ENCODE assay signal across 19 cellular contexts in the genomic region with DNA sequence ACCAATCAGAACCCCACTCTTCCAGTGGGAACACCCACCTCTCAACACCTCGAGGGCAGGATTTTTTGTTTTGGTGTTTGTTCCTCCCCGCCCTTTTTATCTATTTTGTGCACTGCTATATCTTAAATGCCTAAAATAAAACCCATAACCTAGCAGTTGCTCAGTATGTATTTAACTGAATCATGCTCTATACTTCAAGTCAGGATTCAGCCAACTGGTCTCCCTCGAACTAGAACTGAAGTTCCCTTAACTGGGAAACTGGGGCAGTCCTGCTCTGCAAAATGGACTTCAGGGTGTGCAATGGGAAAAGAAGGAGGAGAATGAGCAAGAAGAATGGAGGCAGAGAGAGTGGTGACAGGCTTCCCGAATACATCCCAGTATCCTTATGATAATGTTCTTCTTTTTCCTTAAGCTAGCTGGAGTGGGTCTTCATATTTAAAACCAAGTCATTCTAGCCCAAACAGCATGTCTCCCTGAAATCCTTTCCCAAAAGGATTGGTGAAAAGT. TPM values are rescaled to one million over a fixed set of nuclear protein-coding genes. Genes with fewer than 3 reads are reported as not detected.
DNase-seq lines count a peak whose midpoint lies in the region; ATAC-seq, FAIRE-seq and TF ChIP-seq lines count a peak whose summit lies in the region.
"Had no signal": no experiment of that assay in that cellular context is flagged by ENCODE, and none has a peak within 500 bp of the region (broad histone marks: within the 10 kb centered on the region; RNA-seq: fewer than 3 reads in every experiment).

No MANE protein-coding gene starts in this region.

- ATAC-seq in K562 = no peak
- no peak for ATAC-seq in lower lobe of right lung
- no peak for ATAC-seq in T-cell (replicated peaks in 1 of 4)

- no peaks in the 10 kb centered on the region for H3K36me3 Mint-ChIP-seq in T-cell

- no peaks in the 10 kb centered on the region for H3K4me1 Mint-ChIP-seq in T-cell

- no peak for TF ChIP-seq EP300 in K562 (IDR thresholded peaks at IDR 0.05; ENCODE audit: low read length)

- in situ Hi-C loops in K562 (cut with MboI) = no loop called here

- no TSS peak for BruUV-seq in K562 (replicated peaks; lab: Mats Ljungman, UMichigan)

- no peaks in the 10 kb centered on the region for H3K9me1 ChIP-seq in K562 (ENCODE audit: control insufficient read depth, insufficient read depth, low read length)

- H3K4me3 Mint-ChIP-seq in T-cell = no peak overlapping the region

- peaks cover 1 to 6% of the 10 kb centered on the region in 2 donors for H3K27me3 Mint-ChIP-seq in T-cell

- WGBS in K562 (ENCODE audit: insufficient coverage, low coverage, missing lambda C conversion rate) = 35% methylated on average over 4 of the region's 4 CpGs
- 66 to 78% methylated on average over 4 of the region's 4 CpGs for WGBS in testis, 2 donors

- H4K20me1 ChIP-seq in K562 (replicated peaks; ENCODE audit: control insufficient read depth, insufficient read depth, low read length) = no peaks in the 10 kb centered on the region

- H3K36me3 ChIP-seq in K562 (ENCODE audit: control insufficient read depth, insufficient read depth, low read length) (no peaks in the 10 kb centered on the region), lower lobe of right lung (no peaks in the 10 kb centered on the region), testis (ENCODE audit: low read depth, missing control alignments) (no peaks in the 10 kb centered on the region)
- H3K36me3 ChIP-seq: MG63 had no signal

- H2AFZ ChIP-seq in K562 (ENCODE audit: low read depth, low read length) = peak overlapping the region; percentile 80

- H3K4me1 ChIP-seq in K562 (replicated peaks in 1 of 2; ENCODE audit: control insufficient read depth in 2 of 2, insufficient read depth in 2 of 2, low read length in 2 of 2) (peaks cover 26 to 59% of the 10 kb centered on the region in 2 experiments), lower lobe of right lung (peaks cover 26% of the 10 kb centered on the region), testis (peaks cover 3% of the 10 kb centered on the region)

- peak; percentile 93 for FAIRE-seq in K562 (lab: Jason Lieb, UNC)
- FAIRE-seq: GM12892, RCC 7860 had no signal

- H3K79me2 ChIP-seq in K562 (ENCODE audit: control insufficient read depth, insufficient read depth, low read length) = no peaks in the 10 kb centered on the region

- TF ChIP-seq CTCF in HL-60 (IDR thresholded peaks at IDR 0.05; ENCODE audit: insufficient read depth, low read length) = no peak
- no peak for TF ChIP-seq CTCF in K562 (IDR thresholded peaks at IDR 0.05 in 2 of 3, conservative IDR thresholded peaks at IDR 0.05 in 1 of 3; ENCODE audit: insufficient read depth in 2 of 3, low read depth in 1 of 3, low read length in 3 of 3)
- no peak for TF ChIP-seq CTCF in lower lobe of right lung (IDR thresholded peaks at IDR 0.05)
- no peak for TF ChIP-seq CTCF in testis (IDR thresholded peaks at IDR 0.05)

- CTCF ChIA-PET in K562 (lab: Yijun Ruan, JAX; ENCODE audit: low intra/inter-chr PET ratio) (no interaction called here), T-cell (lab: Charles Lee) (no interaction called here)

- H3K4me2 ChIP-seq in K562 (ENCODE audit: insufficient read depth, low read length) = peak overlapping the region; percentile 83; the same call in 1 of the 2 replicates

- TF ChIP-seq RAD21 in K562 (CRISPR knock-in tag; conservative IDR thresholded peaks at IDR 0.05 in 1 of 2, IDR thresholded peaks at IDR 0.05 in 1 of 2) = no peak

- peak overlapping the region in 1 of 2 experiments; percentile 75; a peak in 1 of 4 replicates for H3K9ac ChIP-seq in K562 (ENCODE audit: insufficient read depth in 1 of 2, low read depth in 2 of 2, low read length in 2 of 2)

- POLR2A ChIA-PET in K562 (lab: Yijun Ruan, JAX) = interaction anchor here (0.6 to 2.3 kb wide), 12 partner anchors 9 to 233 kb away, joined by 3 to 11 read pairs (median 4); partner anchors contain the start of gene CPEB4
- POLR2A ChIA-PET in T-cell (lab: Charles Lee) = no interaction called here

- no peak overlapping the region for H3K27ac Mint-ChIP-seq in T-cell

- H3K27me3 ChIP-seq in HL-60 (ENCODE audit: insufficient read depth, poor library complexity, severe bottlenecking) = no peaks in the 10 kb centered on the region
- H3K27me3 ChIP-seq in K562 (ENCODE audit: control insufficient read depth in 2 of 2, insufficient read depth in 2 of 2, low read length in 2 of 2) = no peaks in the 10 kb centered on the region
- H3K27me3 ChIP-seq in lower lobe of right lung (ENCODE audit: low read depth) = no peaks in the 10 kb centered on the region
- H3K27me3 ChIP-seq in testis = no peaks in the 10 kb centered on the region
- H3K27me3 ChIP-seq: MG63 had no signal

- H3K9me3 ChIP-seq in K562 (replicated peaks; ENCODE audit: control insufficient read depth, insufficient read depth, low read depth, low read length) = 0 out of 2 replicates have a peak, but pooled peaks cover 2% of the 10 kb centered on the region
- no peaks in the 10 kb centered on the region for H3K9me3 ChIP-seq in lower lobe of right lung
- no peaks in the 10 kb centered on the region for H3K9me3 ChIP-seq in testis

- peaks cover 0 to 3% (median 0%) of the 10 kb centered on the region in 3 donors for H3K9me3 Mint-ChIP-seq in T-cell

- intact Hi-C loops in K562 (cut with micrococcal nuclease) = loop anchor here (2.0 kb wide), 1 partner anchor 18 kb away; no protein-coding TSS in a partner anchor
- intact Hi-C loops in lower lobe of right lung (cut with DNase I) = no loop called here
- intact Hi-C loops in testis (cut with DNase I; ENCODE audit: low total_unique reads) = no loop called here

- TF ChIP-seq POLR2A in K562 (conservative IDR thresholded peaks at IDR 0.05) (no peak), testis (IDR thresholded peaks at IDR 0.05) (no peak)

- peak overlapping the region; percentile 50 for H3K4me3 ChIP-seq in HL-60 (replicated peaks; ENCODE audit: insufficient read depth, low read length)
- peak overlapping the region; percentile 35; the same call in 1 of the 2 replicates for H3K4me3 ChIP-seq in K562
- no peak overlapping the region for H3K4me3 ChIP-seq in lower lobe of right lung
- H3K4me3 ChIP-seq in testis = peak overlapping the region; percentile 24 to 39
- H3K4me3 ChIP-seq: MG63 had no signal

- DNase-seq in HL-60 (ENCODE audit: low read depth in 1 of 2, low spot score in 1 of 2) (no peak), K562 (ENCODE audit: extremely low read depth in 1 of 4, low spot score in 3 of 4) (no peak), lower lobe of right lung (no peak), testis (no peak), T-cell (no peak), NOMO-1 (lab: John Stamatoyannopoulos, UW; ENCODE audit: unreplicated experiment in 2 of 2) (no peak)
- no peak for DNase-seq in activated T-cell treated with anti-CD3 and anti-CD28 coated beads, Interleukin-2, amount 50 U/mL, for 1 hour
- DNase-seq: COR-L47, DMS153, HCEC 1CT, Karpas-422, MG63, NCI-H1105, NCI-H1694, NCI-H2227 treated with DMSO at 0.1 percent for 48 hours, NCI-H524, SHP77 treated with DMSO at 0.1 percent for 48 hours had no signal

- H3K27ac ChIP-seq in HL-60 (replicated peaks) = peak overlapping the region; percentile 94
- peak overlapping the region; percentile 82 for H3K27ac ChIP-seq in K562 (ENCODE audit: extremely low read depth, low read depth, low read length)
- H3K27ac ChIP-seq in lower lobe of right lung = peak overlapping the region; percentile 78
- H3K27ac ChIP-seq in testis = no peak overlapping the region

TF ChIP-seq in K562, 482 proteins besides CTCF, POLR2A, EP300 and RAD21 (continues in another document):
- TF ChIP-seq TRIM24 (IDR thresholded peaks at IDR 0.05) = peak; percentile 36 to 64; a peak in 2 of 4 replicates
- no peak for TF ChIP-seq LARP7 (IDR thresholded peaks at IDR 0.05)
- TF ChIP-seq GTF2A2 (tag; IDR thresholded peaks at IDR 0.05) = no peak
- TF ChIP-seq RB1 (IDR thresholded peaks at IDR 0.05; ENCODE audit: low read depth) = no peak
- TF ChIP-seq BCOR (IDR thresholded peaks at IDR 0.05) = peak; percentile 80

RNA-seq across cellular contexts. Expression of gene CPEB4, which starts 20.9 kb away (rescaled TPM):
- 49.3 and 127 TPM in 2 replicates for total RNA-seq in K562 (2011; cell fraction: chromatin; rRNA removed; ENCODE audit: low replicate concordance)
- 32.2 and 37.4 TPM in 2 replicates for total RNA-seq in K562 (2011; cell fraction: nucleolus; rRNA removed)
- 56.7 and 64.2 TPM in 2 replicates for total RNA-seq in K562 (2011; cell fraction: nucleoplasm; rRNA removed)
- total RNA-seq in K562 (2014; rRNA removed) = 9.5 and 10.2 TPM in 2 replicates
- total RNA-seq in K562 (2014; rRNA removed; fragmentation: Illumina TruSeq; extraction: Trizol) = 20.6 and 21.8 TPM in 2 replicates
- total RNA-seq in K562 (2015; rRNA removed; fragmentation: Illumina TruSeq; extraction: Trizol) = 12.0 and 12.4 TPM in 2 replicates
- total RNA-seq in K562 (2021) = 17.7 and 19.7 TPM in 2 replicates
- polyA plus RNA-seq in K562 (2011; rRNA removed) = 17.6 and 21.3 TPM in 2 replicates
- 9.8 and 13.5 TPM in 2 replicates for polyA plus RNA-seq in K562 (2011; cell fraction: cytosol; rRNA removed)
- 33.8 and 38.5 TPM in 2 replicates for polyA plus RNA-seq in K562 (2011; cell fraction: nucleus; rRNA removed)
- 11.6 and 13.2 TPM in 2 replicates for polyA plus RNA-seq in K562 (2012)
- polyA plus RNA-seq in K562 (2014; fragmentation: Illumina TruSeq; extraction: Trizol) = 9.3 and 13.2 TPM in 2 replicates
- 10 to 100 TPM in 1 of 2 experiments, 1 to 10 TPM in 1; 7.4 to 10.2 TPM for polyA plus RNA-seq in K562 (2014; fragmentation: Nextera tagmentation; extraction: Ambion mirVana)
- 11.0 and 12.2 TPM in 2 replicates for polyA plus RNA-seq in K562 (2014; rRNA removed)
- 49.0 and 67.5 TPM in 2 replicates for polyA minus RNA-seq in K562 (2011; rRNA and poly(A)+ RNA removed)
- 12.2 and 17.7 TPM in 2 replicates for polyA minus RNA-seq in K562 (2011; cell fraction: cytosol; rRNA and poly(A)+ RNA removed)
- polyA minus RNA-seq in K562 (2011; cell fraction: nucleus; rRNA and poly(A)+ RNA removed) = 45.2 and 47.7 TPM in 2 replicates
- total RNA-seq in lower lobe of right lung = 67.5 TPM
- total RNA-seq in testis = 10 to 100 TPM; 52.9 to 64.4 TPM
- 29.4 TPM for polyA plus RNA-seq in testis (ENCODE audit: insufficient read depth, low read depth, low replicate concordance)
- 10 to 100 TPM; 13.8 to 25.9 (median 14.9) TPM for total RNA-seq in T-cell

Comparison
In these comparisons a context has a peak if more than half of its experiments do, and no peak if none do; other contexts are left out.
1. H3K27ac ChIP-seq: peak in HL-60 (single experiment), K562 (single experiment) and lower lobe of right lung (single experiment); none in testis (0 of 2).